ENCODE assay signal across 8 cellular contexts in genomic region chr11:75204685-75205667, GRCh38. TPM values are rescaled to one million over a fixed set of nuclear protein-coding genes. Genes with fewer than 3 reads are reported as not detected.
DNase-seq lines count a peak whose midpoint lies in the region; ATAC-seq and TF ChIP-seq lines count a peak whose summit lies in the region.

No MANE protein-coding gene starts in this region.

- peak; percentile 92 for DNase-seq in BE2C
- peak; percentile 83 for DNase-seq in GM20000 (ENCODE audit: low spot score)
- peak; percentile 83 for DNase-seq in NB4 (ENCODE audit: low read depth)
- peak; percentile 50 to 68 for DNase-seq in SW 1271 (lab: John Stamatoyannopoulos, UW)
- DNase-seq in adipocyte (ENCODE audit: low read depth): peak; percentile 86
- DNase-seq in heart right ventricle: peak; percentile 89 to 90
- peak; percentile 50 for DNase-seq in putamen (ENCODE audit: low spot score)

- H3K27ac ChIP-seq in heart right ventricle: peak overlapping the region in 2 of 10 donors; percentile 9 to 48

- ATAC-seq in heart right ventricle (peak; percentile 93 to 97 (median 96)), HG03095 (IDR thresholded peaks at IDR 0.05; ENCODE audit: unreplicated experiment) (no peak)

- intact Hi-C loops in heart right ventricle (cut with DNase I): loop anchor here (1.0 to 5.0 kb wide), 9 partner anchors 37 to 183 kb away; partner anchors contain the start of genes SLCO2B1 (in 1 of the 10) and TPBGL (in 1 of the 10)

- TF ChIP-seq POLR2A in NB4 (IDR thresholded peaks at IDR 0.05; ENCODE audit: extremely low read depth, insufficient read length): no peak

- H3K4me1 ChIP-seq in BE2C: peaks cover 10% of the 10 kb centered on the region
- peaks cover 12% of the 10 kb centered on the region for H3K4me1 ChIP-seq in adipocyte (ENCODE audit: control insufficient read depth, insufficient read depth, low read length)
- H3K4me1 ChIP-seq in heart right ventricle: peaks cover 0 to 12% (median 3%) of the 10 kb centered on the region in 9 donors

- 32 to 34% methylated on average over 10 of the region's 10 CpGs for WGBS in heart right ventricle, 2 donors

- TF ChIP-seq CTCF in BE2C (IDR thresholded peaks at IDR 0.05; ENCODE audit: low read depth, low read length) (peak; percentile 96), GM20000 (IDR thresholded peaks at IDR 0.05; ENCODE audit: extremely low read depth, missing control alignments) (peak; percentile 86), NB4 (IDR thresholded peaks at IDR 0.05; ENCODE audit: low read depth, low read length) (peak; percentile 96), heart right ventricle (IDR thresholded peaks at IDR 0.05) (peak; percentile 84 to 95 (median 93))

- H3K9me3 ChIP-seq in BE2C: no peaks in the 10 kb centered on the region
- H3K9me3 ChIP-seq in adipocyte (ENCODE audit: control insufficient read depth, low read length): no peaks in the 10 kb centered on the region
- no peaks in the 10 kb centered on the region for H3K9me3 ChIP-seq in heart right ventricle

- no peaks in the 10 kb centered on the region for H3K27me3 ChIP-seq in BE2C
- H3K27me3 ChIP-seq in adipocyte (replicated peaks; ENCODE audit: control insufficient read depth, insufficient read depth, low read length): peaks cover 56% of the 10 kb centered on the region
- H3K27me3 ChIP-seq in heart right ventricle: peaks cover 0 to 4% (median 0%) of the 10 kb centered on the region in 7 donors

- no peak overlapping the region for H3K9ac ChIP-seq in adipocyte (ENCODE audit: low read length)

- H3K4me3 ChIP-seq in BE2C (ENCODE audit: low read depth, low read length): no peak overlapping the region
- no peak overlapping the region for H3K4me3 ChIP-seq in NB4 (ENCODE audit: low read depth, low read length)
- H3K4me3 ChIP-seq in adipocyte (ENCODE audit: low read length): no peak overlapping the region
- no peak overlapping the region for H3K4me3 ChIP-seq in heart right ventricle

- no peaks in the 10 kb centered on the region for H3K36me3 ChIP-seq in BE2C
- no peaks in the 10 kb centered on the region for H3K36me3 ChIP-seq in adipocyte (ENCODE audit: control insufficient read depth, insufficient read depth, low read length, severe bottlenecking)
- H3K36me3 ChIP-seq in heart right ventricle: peaks cover 0 to 44% (median 0%) of the 10 kb centered on the region in 9 donors

RNA-seq across cellular contexts. Expression of gene TPBGL, which starts 35.6 kb away (rescaled TPM):
- polyA plus RNA-seq in BE2C (2012; ENCODE audit: insufficient read depth, insufficient read length, low read depth): 47.4 TPM
- total RNA-seq in heart right ventricle: under 1 TPM in 5 of 10 donors, not detected in 5; 0.09 to 0.37 (median 0.17) TPM
- under 1 TPM; 0.07 to 0.16 TPM for polyA plus RNA-seq in heart right ventricle

RNA-seq across cellular contexts. Expression of gene SLCO2B1, which starts 54.1 kb away (rescaled TPM):
- 1.3 TPM for polyA plus RNA-seq in BE2C (2012; ENCODE audit: insufficient read depth, insufficient read length, low read depth)
- total RNA-seq in heart right ventricle: 10 to 100 TPM; 10.7 to 69.0 (median 18.0) TPM
- 1 to 10 TPM; 5.2 to 7.2 TPM for polyA plus RNA-seq in heart right ventricle
